Comparison of ENCODE assay signal across 16 cellular contexts in genomic region chr7:142131439-142131838, GRCh38. TPM values are rescaled to one million over a fixed set of nuclear protein-coding genes. Genes with fewer than 3 reads are reported as not detected.
"Had no signal": no experiment of that assay in that cellular context is flagged by ENCODE, and none has a peak within 500 bp of the region (broad histone marks: within the 10 kb centered on the region; RNA-seq: fewer than 3 reads in every experiment).

No MANE protein-coding gene starts in this region.

- H3K36me3 ChIP-seq: lower lobe of right lung, stomach, upper lobe of right lung had no signal

- H3K4me3 Mint-ChIP-seq: activated B cell treated with CpG ODN at 0.5 μM for 24 hours; activated CD4-positive, alpha-beta memory T cell treated with anti-CD3 and anti-CD28 coated beads for 36 hours; activated T-helper 1 cell treated with anti-CD3 and anti-CD28 coated beads, Interleukin-12 subunit alpha, Interleukin-12 subunit beta, Interleukin-2, Interleukin-4 antibody, amounts not matched to agents 30 ng/mL and 10 ng/mL and 1 ng/mL, durations not matched to agents 14 hours and 24 hours and 36 hours; nephron progenitor cell; T-helper 17 cell had no signal

- H3K27me3 Mint-ChIP-seq: activated B cell treated with CpG ODN at 0.5 μM for 24 hours had no signal

- H3K4me1 Mint-ChIP-seq: activated B cell treated with CpG ODN at 0.5 μM for 24 hours, nephron progenitor cell had no signal

- H3K4me3 ChIP-seq: lower lobe of right lung, stomach, testis, upper lobe of right lung had no signal

- H3K27ac Mint-ChIP-seq: activated B cell treated with CpG ODN at 0.5 μM for 24 hours; activated CD4-positive, alpha-beta memory T cell treated with anti-CD3 and anti-CD28 coated beads for 36 hours; activated T-helper 1 cell treated with anti-CD3 and anti-CD28 coated beads, Interleukin-12 subunit alpha, Interleukin-12 subunit beta, Interleukin-2, Interleukin-4 antibody, amounts not matched to agents 30 ng/mL and 10 ng/mL and 1 ng/mL, durations not matched to agents 14 hours and 24 hours and 36 hours; nephron progenitor cell; T-helper 17 cell had no signal

- H3K9me3 ChIP-seq: lower lobe of right lung, stomach, testis, upper lobe of right lung had no signal

- H3K36me3 Mint-ChIP-seq: activated CD4-positive, alpha-beta memory T cell treated with anti-CD3 and anti-CD28 coated beads for 36 hours had no signal

- DNase-seq: activated B cell treated with CpG ODN at 0.5 μM for 24 hours; activated CD4-positive, alpha-beta memory T cell treated with anti-CD3 and anti-CD28 coated beads for 36 hours; activated CD8-positive, alpha-beta memory T cell treated with anti-CD3 and anti-CD28 coated beads, Interleukin-2, amount 50 U/mL, for 48 hours; activated naive CD4-positive, alpha-beta T cell treated with Interleukin-2 at 50 U/mL for 16 hours; amniotic stem cell; left colon; lower lobe of right lung; nephron progenitor cell; stomach; T-helper 17 cell; testis; upper lobe of right lung had no signal

- H3K27ac ChIP-seq: lower lobe of right lung, testis, upper lobe of right lung had no signal

- H3K9me3 Mint-ChIP-seq: activated B cell treated with CpG ODN at 0.5 μM for 24 hours; activated CD4-positive, alpha-beta memory T cell treated with anti-CD3 and anti-CD28 coated beads for 36 hours; activated T-helper 1 cell treated with anti-CD3 and anti-CD28 coated beads, Interleukin-12 subunit alpha, Interleukin-12 subunit beta, Interleukin-2, Interleukin-4 antibody, amounts not matched to agents 30 ng/mL and 10 ng/mL and 1 ng/mL, durations not matched to agents 14 hours and 24 hours and 36 hours; nephron progenitor cell had no signal

- H3K27me3 ChIP-seq: testis, upper lobe of right lung had no signal

- H3K4me1 ChIP-seq: lower lobe of right lung, stomach, testis, upper lobe of right lung had no signal

RNA-seq across cellular contexts. Expression of gene MGAM2, which starts 19.9 kb away (rescaled TPM):
- total RNA-seq: activated B cell treated with CpG ODN at 0.5 μM for 24 hours; activated CD4-positive, alpha-beta memory T cell treated with anti-CD3 and anti-CD28 coated beads for 36 hours; activated T-helper 1 cell treated with anti-CD3 and anti-CD28 coated beads, Interleukin-12 subunit alpha, Interleukin-12 subunit beta, Interleukin-2, Interleukin-4 antibody, amounts not matched to agents 30 ng/mL and 10 ng/mL and 1 ng/mL, durations not matched to agents 14 hours and 24 hours and 36 hours; osteoblast; pulmonary artery endothelial cell had no signal
- polyA plus RNA-seq: esophagus had no signal
